Comparison of ENCODE assay signal across 8 cellular contexts in the genomic region with DNA sequence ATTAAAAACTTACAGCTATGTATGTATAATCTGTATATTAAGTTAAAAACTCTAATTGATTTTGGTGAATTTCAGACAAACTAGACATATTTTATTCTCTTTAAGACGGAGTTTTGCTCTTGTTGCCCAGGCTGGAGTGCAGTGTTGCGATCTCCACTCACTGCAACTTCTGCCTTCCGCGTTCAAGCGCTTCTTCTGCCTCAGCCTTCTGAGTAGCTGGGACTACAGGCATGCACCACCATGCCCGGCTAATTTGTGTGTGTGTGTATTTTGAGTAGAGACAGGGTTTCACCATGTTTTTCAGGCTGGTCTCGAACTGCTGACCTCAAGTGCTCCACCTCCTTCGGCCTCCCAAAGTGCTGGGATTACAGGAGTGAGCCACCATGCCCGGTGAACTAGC. TPM values are rescaled to one million over a fixed set of nuclear protein-coding genes. Genes with fewer than 3 reads are reported as not detected.
A peak's percentile ranks its signal among the peaks of the same experiment; 100 is the strongest.
DNase-seq lines count a peak whose midpoint lies in the region; ATAC-seq and TF ChIP-seq lines count a peak whose summit lies in the region.
"Not testable (repeated sequence)": the region's sequence is repeated elsewhere in the genome, so short reads cannot be mapped to it uniquely, and the experiment has no call there.

No MANE protein-coding gene starts in this region.

- H3K9ac ChIP-seq in DND-41 (ENCODE audit: low read depth, low read length); endodermal cell (ENCODE audit: extremely low read depth, low read length, poor library complexity, severe bottlenecking): not testable (repeated sequence)

- H3K4me1 Mint-ChIP-seq in activated naive CD8-positive, alpha-beta T cell (ENCODE audit: low read depth), result peaks cover 38% of the 10 kb centered on the region
- peaks cover 16% of the 10 kb centered on the region for H3K4me1 Mint-ChIP-seq in endodermal cell

- 88 to 96% methylated on average over 6 to 9 of the region's 9 CpGs for WGBS in endodermal cell (ENCODE audit: insufficient coverage in 1 of 2, insufficient read length in 1 of 2), 2 experiments

- H3K36me3 Mint-ChIP-seq in activated naive CD8-positive, alpha-beta T cell; endodermal cell (ENCODE audit: low read depth): not testable (repeated sequence)

- not testable (repeated sequence) for H3K27me3 Mint-ChIP-seq in activated naive CD8-positive, alpha-beta T cell; endodermal cell (ENCODE audit: insufficient read depth)

- H3K9me3 ChIP-seq in DND-41 (ENCODE audit: insufficient read depth, low read length, severe bottlenecking); KOPT-K1 (ENCODE audit: insufficient read depth, low read length, poor library complexity, severe bottlenecking); endodermal cell (ENCODE audit: control insufficient read depth, low read length); neuron (ENCODE audit: low read length): not testable (repeated sequence)

- not testable (repeated sequence) for DNase-seq in DND-41; HFF-Myc (ENCODE audit: extremely low read depth, low read depth); endodermal cell
- DNase-seq in MV-4-11 (lab: John Stamatoyannopoulos, UW), result peak; percentile 14
- peak; percentile 36 for DNase-seq in SIG-M5 treated with dmso at 0.1 percent for 504 hours (lab: John Stamatoyannopoulos, UW; ENCODE audit: unreplicated experiment)

- peak overlapping the region in 1 of 2 experiments; percentile 89; a peak in 2 of 4 replicates for H3K4me3 ChIP-seq in DND-41 (ENCODE audit: low read depth in 1 of 2, low read length in 2 of 2)
- H3K4me3 ChIP-seq in HFF-Myc (replicated peaks; ENCODE audit: low read depth, low read length), result 0 out of 2 replicates have a peak overlapping the region, but pooled peaks have one; percentile 3
- H3K4me3 ChIP-seq in endodermal cell (ENCODE audit: low read length), result peak overlapping the region; percentile 89
- peak overlapping the region; percentile 94 for H3K4me3 ChIP-seq in neuron (ENCODE audit: low read length)

- ATAC-seq in DND-41 (ENCODE audit: insufficient read depth, low read depth), result not testable (repeated sequence)

- TF ChIP-seq CTCF in DND-41 (IDR thresholded peaks at IDR 0.05; ENCODE audit: borderline replicate concordance, extremely low read depth, low read length, poor library complexity, severe bottlenecking); HFF-Myc (IDR thresholded peaks at IDR 0.05; ENCODE audit: low read depth, low read length, missing control alignments); endodermal cell (conservative IDR thresholded peaks at IDR 0.05): not testable (repeated sequence)

- not testable (repeated sequence) for H3K27ac Mint-ChIP-seq in activated naive CD8-positive, alpha-beta T cell; endodermal cell

- H3K4me2 ChIP-seq in DND-41 (ENCODE audit: insufficient read depth, low read length), result peak overlapping the region; percentile 77

- H3K36me3 ChIP-seq in DND-41 (ENCODE audit: insufficient read depth, low read length); neuron (ENCODE audit: insufficient read depth, low read length): not testable (repeated sequence)
- H3K36me3 ChIP-seq in KOPT-K1 (ENCODE audit: insufficient read depth, low read length) (peaks cover 31% of the 10 kb centered on the region), endodermal cell (ENCODE audit: control insufficient read depth, insufficient read depth, low read length) (peaks cover 12% of the 10 kb centered on the region)

- H2AFZ ChIP-seq in DND-41 (ENCODE audit: low read depth, low read length); neuron (ENCODE audit: low read depth, low read length): not testable (repeated sequence)

- H3K4me1 ChIP-seq in DND-41 (ENCODE audit: insufficient read depth, low read length), result peaks cover 42% of the 10 kb centered on the region
- H3K4me1 ChIP-seq in endodermal cell (ENCODE audit: control insufficient read depth, insufficient read depth, low read length), result not testable (repeated sequence)
- peaks cover 18% of the 10 kb centered on the region for H3K4me1 ChIP-seq in neuron (ENCODE audit: insufficient read depth, low read length)

- peaks cover 74% of the 10 kb centered on the region for H3K79me2 ChIP-seq in DND-41 (ENCODE audit: insufficient read depth, low read length)

- not testable (repeated sequence) for H3K27ac ChIP-seq in DND-41 (ENCODE audit: low read length); endodermal cell (ENCODE audit: low read depth, low read length)
- peak overlapping the region; percentile 19 for H3K27ac ChIP-seq in KOPT-K1 (ENCODE audit: low read depth, low read length, poor library complexity, severe bottlenecking)

- H3K27me3 ChIP-seq in DND-41 (ENCODE audit: insufficient read depth, low read length, poor library complexity); endodermal cell (ENCODE audit: control insufficient read depth, insufficient read depth, low read length, poor library complexity, severe bottlenecking); neuron (ENCODE audit: insufficient read depth, low read length): not testable (repeated sequence)

- H3K9me3 Mint-ChIP-seq in activated naive CD8-positive, alpha-beta T cell (ENCODE audit: low read depth); endodermal cell: not testable (repeated sequence)

- peaks cover 40% of the 10 kb centered on the region; the same call in 1 of the 2 replicates for H4K20me1 ChIP-seq in DND-41 (ENCODE audit: insufficient read depth, low read length)

- peak overlapping the region; percentile 52 for H3K4me3 Mint-ChIP-seq in activated naive CD8-positive, alpha-beta T cell
- peak overlapping the region; percentile 80 for H3K4me3 Mint-ChIP-seq in endodermal cell

RNA-seq across cellular contexts. Expression of a gene that starts 2.0 kb away (rescaled TPM):
- total RNA-seq in endodermal cell, result 10 to 100 TPM; 72.8 to 74.4 TPM
- polyA plus RNA-seq in endodermal cell (2013, experiment 1 of 2), result 67.7 TPM
- 66.3 TPM for polyA plus RNA-seq in endodermal cell (2013, experiment 2 of 2)
